ENCODE assay signal across 12 cellular contexts in genomic region chr22:23207786-23208325, GRCh38. TPM values are rescaled to one million over a fixed set of nuclear protein-coding genes. Genes with fewer than 3 reads are reported as not detected.
A peak's percentile ranks its signal among the peaks of the same experiment; 100 is the strongest.
DNase-seq lines count a peak whose midpoint lies in the region; ATAC-seq and TF ChIP-seq lines count a peak whose summit lies in the region.
"Had no signal": no experiment of that assay in that cellular context is flagged by ENCODE, and none has a peak within 500 bp of the region (broad histone marks: within the 10 kb centered on the region; RNA-seq: fewer than 3 reads in every experiment).

No MANE protein-coding gene starts in this region.

- intact Hi-C loops in MCF 10A (cut with micrococcal nuclease): no loop called here

- no peak overlapping the region for H3K4me3 Mint-ChIP-seq in effector memory CD8-positive, alpha-beta T cell
- H3K4me3 Mint-ChIP-seq in stimulated activated memory B cell treated with anti-CD40 and anti-IgM and Interleukin-4, amounts not matched to agents 10 μg/mL and 1 μg/mL and 100 μg/mL, for 72 hours: no peak overlapping the region
- H3K4me3 Mint-ChIP-seq in MCF 10A (ENCODE audit: unreplicated experiment): no peak overlapping the region
- H3K4me3 Mint-ChIP-seq: activated CD8-positive, alpha-beta memory T cell treated with anti-CD3 and anti-CD28 coated beads, Interleukin-2, amount 10 ng/mL, durations not matched to agents 7 days and 5 days; naive thymus-derived CD4-positive, alpha-beta T cell had no signal

- BruUV-seq in MCF 10A (replicated peaks; lab: Mats Ljungman, UMichigan): no TSS peak

- peaks cover 27% of the 10 kb centered on the region for H3K36me3 Mint-ChIP-seq in effector memory CD8-positive, alpha-beta T cell (ENCODE audit: insufficient read depth)
- H3K36me3 Mint-ChIP-seq in stimulated activated memory B cell treated with anti-CD40 and anti-IgM and Interleukin-4, amounts not matched to agents 10 μg/mL and 1 μg/mL and 100 μg/mL, for 72 hours: peaks cover 17% of the 10 kb centered on the region
- H3K36me3 Mint-ChIP-seq in MCF 10A (ENCODE audit: insufficient read depth, unreplicated experiment): peaks cover 11% of the 10 kb centered on the region

- peak overlapping the region; percentile 51 to 91 for H3K27ac Mint-ChIP-seq in effector memory CD8-positive, alpha-beta T cell
- peak overlapping the region; percentile 64 for H3K27ac Mint-ChIP-seq in stimulated activated memory B cell treated with anti-CD40 and anti-IgM and Interleukin-4, amounts not matched to agents 10 μg/mL and 1 μg/mL and 100 μg/mL, for 72 hours
- no peak overlapping the region for H3K27ac Mint-ChIP-seq in MCF 10A (ENCODE audit: low read depth, unreplicated experiment)
- H3K27ac Mint-ChIP-seq: activated CD8-positive, alpha-beta memory T cell treated with anti-CD3 and anti-CD28 coated beads, Interleukin-2, amount 10 ng/mL, durations not matched to agents 7 days and 5 days had no signal

- peaks cover 32 to 38% of the 10 kb centered on the region in 2 donors for H3K4me1 Mint-ChIP-seq in effector memory CD8-positive, alpha-beta T cell (ENCODE audit: low read depth in 2 of 2)
- H3K4me1 Mint-ChIP-seq in stimulated activated memory B cell treated with anti-CD40 and anti-IgM and Interleukin-4, amounts not matched to agents 10 μg/mL and 1 μg/mL and 100 μg/mL, for 72 hours: peaks cover 40% of the 10 kb centered on the region
- H3K4me1 Mint-ChIP-seq in MCF 10A (ENCODE audit: insufficient read depth, unreplicated experiment): peaks cover 31% of the 10 kb centered on the region
- H3K4me1 Mint-ChIP-seq: activated CD8-positive, alpha-beta memory T cell treated with anti-CD3 and anti-CD28 coated beads, Interleukin-2, amount 10 ng/mL, durations not matched to agents 7 days and 5 days had no signal

- CTCF ChIA-PET in MCF 10A (lab: Yijun Ruan, JAX): interaction anchor here (0.9 to 1.3 kb wide), 6 partner anchors 8 to 252 kb away, joined by 3 to 5 read pairs (median 4); no protein-coding TSS in a partner anchor

- no peak for TF ChIP-seq CTCF in MCF 10A (IDR thresholded peaks at IDR 0.05; ENCODE audit: unreplicated experiment)

- DNase-seq in NCI-H187 (lab: John Stamatoyannopoulos, UW): peak; percentile 16 to 48
- DNase-seq in NCI-H187 treated with DMSO at 0.1 percent for 48 hours (lab: John Stamatoyannopoulos, UW): no peak
- peak; percentile 27 for DNase-seq in NCI-H446 treated with DMSO at 0.1 percent for 48 hours (lab: John Stamatoyannopoulos, UW)
- DNase-seq in effector memory CD8-positive, alpha-beta T cell: no peak
- no peak for DNase-seq in MCF 10A (ENCODE audit: unreplicated experiment)
- DNase-seq in NCI-H1048 (lab: John Stamatoyannopoulos, UW): no peak
- no peak for DNase-seq in effector CD4-positive, alpha-beta T cell
- DNase-seq: activated CD8-positive, alpha-beta memory T cell treated with anti-CD3 and anti-CD28 coated beads, Interleukin-2, amount 10 ng/mL, durations not matched to agents 7 days and 5 days; naive thymus-derived CD4-positive, alpha-beta T cell; PC-9 had no signal

- ATAC-seq in effector memory CD8-positive, alpha-beta T cell (replicated peaks): no peak
- peak; percentile 93 for ATAC-seq in stimulated activated memory B cell treated with anti-CD40 and anti-IgM and Interleukin-4, amounts not matched to agents 10 μg/mL and 1 μg/mL and 100 μg/mL, for 72 hours
- ATAC-seq: A549; activated CD8-positive, alpha-beta memory T cell treated with anti-CD3 and anti-CD28 coated beads, Interleukin-2, amount 10 ng/mL, durations not matched to agents 7 days and 5 days; naive thymus-derived CD4-positive, alpha-beta T cell had no signal

- H3K9me3 Mint-ChIP-seq in effector memory CD8-positive, alpha-beta T cell: no peaks in the 10 kb centered on the region
- peaks cover 3% of the 10 kb centered on the region for H3K9me3 Mint-ChIP-seq in stimulated activated memory B cell treated with anti-CD40 and anti-IgM and Interleukin-4, amounts not matched to agents 10 μg/mL and 1 μg/mL and 100 μg/mL, for 72 hours
- no peaks in the 10 kb centered on the region for H3K9me3 Mint-ChIP-seq in MCF 10A (ENCODE audit: unreplicated experiment)
- H3K9me3 Mint-ChIP-seq: naive thymus-derived CD4-positive, alpha-beta T cell had no signal

- POLR2A ChIA-PET in MCF 10A (lab: Yijun Ruan, JAX): no interaction called here

- no peaks in the 10 kb centered on the region for H3K27me3 Mint-ChIP-seq in effector memory CD8-positive, alpha-beta T cell
- H3K27me3 Mint-ChIP-seq in stimulated activated memory B cell treated with anti-CD40 and anti-IgM and Interleukin-4, amounts not matched to agents 10 μg/mL and 1 μg/mL and 100 μg/mL, for 72 hours: no peaks in the 10 kb centered on the region
- no peaks in the 10 kb centered on the region for H3K27me3 Mint-ChIP-seq in MCF 10A (ENCODE audit: insufficient read depth, unreplicated experiment)
- H3K27me3 Mint-ChIP-seq: activated CD8-positive, alpha-beta memory T cell treated with anti-CD3 and anti-CD28 coated beads, Interleukin-2, amount 10 ng/mL, durations not matched to agents 7 days and 5 days; naive thymus-derived CD4-positive, alpha-beta T cell had no signal

RNA-seq across cellular contexts. Expression of gene BCR, which starts 27.5 kb away (rescaled TPM):
- total RNA-seq in MCF 10A (2022): 62.2 and 77.9 TPM in 2 replicates

Comparison
In these comparisons a context has a peak if more than half of its experiments do, and no peak if none do; other contexts are left out.
1. DNase-seq: peak in NCI-H187 (2 of 2) and NCI-H446 treated with DMSO at 0.1 percent for 48 hours (single experiment); none in NCI-H187 treated with DMSO at 0.1 percent for 48 hours (single experiment), effector memory CD8-positive, alpha-beta T cell (0 of 3), MCF 10A (single experiment), NCI-H1048 (single experiment) and effector CD4-positive, alpha-beta T cell (single experiment).